ENCODE assay signal across 29 cellular contexts in the genomic region with DNA sequence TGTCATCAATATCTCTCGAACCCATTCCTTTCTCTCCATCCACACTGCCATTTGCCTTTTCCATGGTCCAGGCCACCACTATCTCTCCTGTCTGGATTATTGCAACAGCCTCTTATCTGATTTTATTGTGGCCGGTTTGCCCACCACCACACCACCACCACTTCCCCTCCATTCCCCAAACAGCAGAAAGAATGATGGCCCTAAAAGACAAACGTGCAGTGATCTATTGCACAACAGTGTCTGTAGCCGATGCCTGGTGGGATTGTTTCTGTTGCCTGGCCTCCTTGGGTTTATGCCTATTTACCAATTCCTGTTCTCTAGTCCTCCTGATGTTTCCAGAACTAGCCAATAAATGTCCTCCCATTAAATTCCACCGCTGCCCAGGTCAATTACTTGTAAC. TPM values are rescaled to one million over a fixed set of nuclear protein-coding genes. Genes with fewer than 3 reads are reported as not detected.
"Had no signal": no experiment of that assay in that cellular context is flagged by ENCODE, and none has a peak within 500 bp of the region (broad histone marks: within the 10 kb centered on the region; RNA-seq: fewer than 3 reads in every experiment).

No MANE protein-coding gene starts in this region.

- H3K4me1 ChIP-seq: breast epithelium, colonic mucosa had no signal

- H3K9me3 Mint-ChIP-seq: activated CD4-positive, alpha-beta memory T cell treated with anti-CD3 and anti-CD28 coated beads, Interleukin-2, amount 10 ng/mL, durations not matched to agents 7 days and 5 days; activated naive CD8-positive, alpha-beta T cell treated with anti-CD3 and anti-CD28 coated beads, Interleukin-2, amount 10 ng/mL, durations not matched to agents 7 days and 5 days; activated T-helper 2 cell treated with anti-CD3 and anti-CD28 coated beads, Interferon-gamma antibody, Interleukin-2, Interleukin-4, amounts not matched to agents 10 μg/mL and 5 μg/mL and 100 μg/mL, durations not matched to agents 14 hours and 24 hours and 36 hours had no signal

- H3K27ac Mint-ChIP-seq: activated CD4-positive, alpha-beta memory T cell treated with anti-CD3 and anti-CD28 coated beads, Interleukin-2, amount 10 ng/mL, durations not matched to agents 7 days and 5 days; activated CD4-positive, alpha-beta T cell treated with anti-CD3 and anti-CD28 coated beads for 36 hours; activated naive CD8-positive, alpha-beta T cell treated with anti-CD3 and anti-CD28 coated beads, Interleukin-2, amount 10 ng/mL, durations not matched to agents 7 days and 5 days; activated T-helper 2 cell treated with anti-CD3 and anti-CD28 coated beads, Interferon-gamma antibody, Interleukin-2, Interleukin-4, amounts not matched to agents 10 μg/mL and 5 μg/mL and 100 μg/mL, durations not matched to agents 14 hours and 24 hours and 36 hours had no signal

- ATAC-seq: activated CD4-positive, alpha-beta T cell treated with anti-CD3 and anti-CD28 coated beads for 36 hours; Panc1; Right ventricle myocardium inferior had no signal

- H3K36me3 Mint-ChIP-seq: activated naive CD8-positive, alpha-beta T cell treated with anti-CD3 and anti-CD28 coated beads, Interleukin-2, amount 10 ng/mL, durations not matched to agents 7 days and 5 days had no signal

- H3K4me3 ChIP-seq: breast epithelium, colonic mucosa, MG63, SK-N-MC had no signal

- H3K27me3 ChIP-seq: breast epithelium, colonic mucosa, MG63 had no signal

- H3K4me3 Mint-ChIP-seq: activated CD4-positive, alpha-beta memory T cell treated with anti-CD3 and anti-CD28 coated beads, Interleukin-2, amount 10 ng/mL, durations not matched to agents 7 days and 5 days; activated CD4-positive, alpha-beta T cell treated with anti-CD3 and anti-CD28 coated beads for 36 hours; activated naive CD8-positive, alpha-beta T cell treated with anti-CD3 and anti-CD28 coated beads, Interleukin-2, amount 10 ng/mL, durations not matched to agents 7 days and 5 days had no signal

- DNase-seq: activated CD4-positive, alpha-beta memory T cell treated with anti-CD3 and anti-CD28 coated beads, Interleukin-2, amount 10 ng/mL, durations not matched to agents 7 days and 5 days; activated CD4-positive, alpha-beta T cell treated with anti-CD3 and anti-CD28 coated beads for 36 hours; activated CD4-positive, alpha-beta T cell treated with anti-CD3 and anti-CD28 coated beads, Interleukin-2, amount 50 U/mL, for 1 hour; activated naive CD4-positive, alpha-beta T cell treated with anti-CD3 and anti-CD28 coated beads, Interleukin-2, amount 50 U/mL, for 16 hours; activated naive CD8-positive, alpha-beta T cell treated with anti-CD3 and anti-CD28 coated beads, Interleukin-2, amount 10 ng/mL, durations not matched to agents 7 days and 5 days; activated T-cell treated with anti-CD3 and anti-CD28 coated beads for 4 hours; activated T-cell treated with anti-CD3 and anti-CD28 coated beads, Interleukin-2, amount 50 U/mL, for 48 hours; aorta; caudate nucleus; colonic mucosa; MG63; NCI-H1092 treated with DMSO at 0.1 percent for 48 hours; NCI-H1417 treated with DMSO at 0.1 percent for 48 hours; NCI-H1694; NCI-H2029 treated with DMSO at 0.1 percent for 48 hours; NCI-H345; NCI-H510A; NCI-H526 treated with DMSO at 0.1 percent for 48 hours; NCI-H82; RPMI8226; T-helper 1 cell; WERI-Rb-1 had no signal

- H3K36me3 ChIP-seq: breast epithelium, colonic mucosa, MG63, WERI-Rb-1 had no signal

- H3K4me1 Mint-ChIP-seq: activated CD4-positive, alpha-beta memory T cell treated with anti-CD3 and anti-CD28 coated beads, Interleukin-2, amount 10 ng/mL, durations not matched to agents 7 days and 5 days; activated CD4-positive, alpha-beta T cell treated with anti-CD3 and anti-CD28 coated beads for 36 hours; activated naive CD8-positive, alpha-beta T cell treated with anti-CD3 and anti-CD28 coated beads, Interleukin-2, amount 10 ng/mL, durations not matched to agents 7 days and 5 days had no signal

- H3K9me3 ChIP-seq: breast epithelium, colonic mucosa, MG63 had no signal

- H3K27ac ChIP-seq: breast epithelium, colonic mucosa, SK-N-MC, WERI-Rb-1 had no signal

RNA-seq across cellular contexts. Expression of a gene that starts 10.2 kb away (rescaled TPM):
- total RNA-seq: activated CD4-positive, alpha-beta T cell treated with anti-CD3 and anti-CD28 coated beads for 36 hours; activated CD8-positive, alpha-beta memory T cell treated with anti-CD3 and anti-CD28 coated beads for 36 hours; activated T-helper 2 cell treated with anti-CD3 and anti-CD28 coated beads, Interferon-gamma antibody, Interleukin-2, Interleukin-4, amounts not matched to agents 10 μg/mL and 5 μg/mL and 100 μg/mL, durations not matched to agents 14 hours and 24 hours and 36 hours; OCI-LY7 had no signal
